24 cellular contexts compared by ENCODE assay signal in the genomic region with DNA sequence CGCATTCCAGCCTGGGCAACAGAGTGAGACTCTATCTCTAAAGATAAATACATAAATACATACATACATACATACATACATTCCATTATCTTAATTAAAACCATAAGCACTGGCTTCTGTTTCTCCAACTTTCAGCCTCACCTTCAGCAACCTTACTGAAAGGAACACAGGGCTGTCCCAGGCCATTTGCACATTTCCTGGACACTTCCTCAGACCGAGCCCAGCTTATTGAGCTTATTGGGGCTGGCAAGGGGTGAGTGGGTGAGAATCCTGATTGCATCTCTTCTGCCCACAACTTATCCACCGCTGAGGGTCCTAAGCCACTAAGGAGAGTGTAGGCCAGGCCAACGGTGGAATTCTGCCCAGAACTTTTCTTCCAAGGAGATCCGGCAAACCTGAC.
"Had no signal": no experiment of that assay in that cellular context is flagged by ENCODE, and none has a peak within 500 bp of the region (broad histone marks: within the 10 kb centered on the region; RNA-seq: fewer than 3 reads in every experiment).

No MANE protein-coding gene starts in this region.

- H3K4me3 ChIP-seq: breast epithelium had no signal

- DNase-seq: activated B cell treated with CpG ODN at 0.5 μM for 24 hours; activated CD4-positive, alpha-beta T cell treated with anti-CD3 and anti-CD28 coated beads for 1 hour; activated CD4-positive, alpha-beta T cell treated with anti-CD3 and anti-CD28 coated beads, Interleukin-2, amount 10 ng/mL, durations not matched to agents 24 days and 14 days; activated CD4-positive, alpha-beta T cell treated with anti-CD3 and anti-CD28 coated beads, Interleukin-2, amount 50 U/mL, for 48 hours; activated CD8-positive, alpha-beta memory T cell treated with anti-CD3 and anti-CD28 coated beads, Interleukin-2, amount 10 ng/mL, durations not matched to agents 7 days and 5 days; activated effector memory CD4-positive, alpha-beta T cell treated with Interleukin-2 at 50 U/mL for 16 hours; activated naive CD4-positive, alpha-beta T cell; activated T-cell treated with anti-CD3 and anti-CD28 coated beads, Interleukin-2, amount 50 U/mL, for 24 hours; central memory CD4-positive, alpha-beta T cell; Kasumi-1; NCI-H1105 treated with DMSO at 0.1 percent for 48 hours; NCI-H1436 treated with DMSO at 0.1 percent for 48 hours; NCI-H187; NCI-H2081; NCI-H510A treated with DMSO at 0.1 percent for 48 hours; NCI-H69; NK-92 treated with Interleukin-12 subunit alpha and Interleukin-12 subunit beta, amount 100 ng/mL, for 24 hours; PC-3; SHP77 treated with DMSO at 0.1 percent for 48 hours; T1000 had no signal

- ATAC-seq: activated CD8-positive, alpha-beta memory T cell treated with anti-CD3 and anti-CD28 coated beads, Interleukin-2, amount 10 ng/mL, durations not matched to agents 7 days and 5 days; PC-3 had no signal

- H3K36me3 ChIP-seq: breast epithelium had no signal

- H3K27me3 ChIP-seq: breast epithelium had no signal

- H3K4me1 ChIP-seq: breast epithelium had no signal

- H3K4me1 Mint-ChIP-seq: activated naive CD4-positive, alpha-beta T cell treated with anti-CD3 and anti-CD28 coated beads, Interleukin-2, amount 50 U/mL, for 24 hours had no signal

- H3K27ac ChIP-seq: breast epithelium had no signal

- H3K27ac Mint-ChIP-seq: activated B cell treated with CpG ODN at 0.5 μM for 24 hours; activated CD8-positive, alpha-beta memory T cell treated with anti-CD3 and anti-CD28 coated beads, Interleukin-2, amount 10 ng/mL, durations not matched to agents 7 days and 5 days; activated naive CD4-positive, alpha-beta T cell treated with anti-CD3 and anti-CD28 coated beads, Interleukin-2, amount 50 U/mL, for 24 hours; activated T-cell treated with anti-CD3 and anti-CD28 coated beads, Interleukin-2, amount 50 U/mL, for 24 hours; activated T-helper 1 cell treated with anti-CD3 and anti-CD28 coated beads, Interleukin-12 subunit alpha, Interleukin-12 subunit beta, Interleukin-2, Interleukin-4 antibody, amounts not matched to agents 30 ng/mL and 10 ng/mL and 1 ng/mL, durations not matched to agents 14 hours and 24 hours and 36 hours; T-helper 1 cell treated with Interleukin-12 subunit alpha and Interleukin-12 subunit beta and Interleukin-4 antibody, amounts not matched to agents 30 μg/mL and 1 μg/mL, for 36 hours had no signal

- H3K36me3 Mint-ChIP-seq: activated CD8-positive, alpha-beta memory T cell treated with anti-CD3 and anti-CD28 coated beads, Interleukin-2, amount 10 ng/mL, durations not matched to agents 7 days and 5 days; activated naive CD4-positive, alpha-beta T cell treated with anti-CD3 and anti-CD28 coated beads, Interleukin-2, amount 50 U/mL, for 24 hours had no signal

- H3K9me3 ChIP-seq: breast epithelium had no signal

- H3K27me3 Mint-ChIP-seq: activated B cell treated with CpG ODN at 0.5 μM for 24 hours; activated naive CD4-positive, alpha-beta T cell treated with anti-CD3 and anti-CD28 coated beads, Interleukin-2, amount 50 U/mL, for 24 hours; activated T-cell treated with anti-CD3 and anti-CD28 coated beads, Interleukin-2, amount 50 U/mL, for 24 hours had no signal

- H3K4me3 Mint-ChIP-seq: activated CD4-positive, alpha-beta T cell treated with anti-CD3 and anti-CD28 coated beads, Interleukin-2, amount 10 ng/mL, durations not matched to agents 24 days and 14 days; activated CD8-positive, alpha-beta memory T cell treated with anti-CD3 and anti-CD28 coated beads, Interleukin-2, amount 10 ng/mL, durations not matched to agents 7 days and 5 days; activated naive CD4-positive, alpha-beta T cell treated with anti-CD3 and anti-CD28 coated beads, Interleukin-2, amount 50 U/mL, for 24 hours; activated T-cell treated with anti-CD3 and anti-CD28 coated beads, Interleukin-2, amount 50 U/mL, for 24 hours; activated T-helper 1 cell treated with anti-CD3 and anti-CD28 coated beads, Interleukin-12 subunit alpha, Interleukin-12 subunit beta, Interleukin-2, Interleukin-4 antibody, amounts not matched to agents 30 ng/mL and 10 ng/mL and 1 ng/mL, durations not matched to agents 14 hours and 24 hours and 36 hours; T-helper 1 cell treated with Interleukin-12 subunit alpha and Interleukin-12 subunit beta and Interleukin-4 antibody, amounts not matched to agents 30 μg/mL and 1 μg/mL, for 36 hours had no signal

- H3K9me3 Mint-ChIP-seq: activated B cell treated with CpG ODN at 0.5 μM for 24 hours; activated CD4-positive, alpha-beta T cell treated with anti-CD3 and anti-CD28 coated beads, Interleukin-2, amount 10 ng/mL, durations not matched to agents 24 days and 14 days; activated naive CD4-positive, alpha-beta T cell treated with anti-CD3 and anti-CD28 coated beads, Interleukin-2, amount 50 U/mL, for 24 hours; activated T-cell treated with anti-CD3 and anti-CD28 coated beads, Interleukin-2, amount 50 U/mL, for 24 hours; activated T-helper 1 cell treated with anti-CD3 and anti-CD28 coated beads, Interleukin-12 subunit alpha, Interleukin-12 subunit beta, Interleukin-2, Interleukin-4 antibody, amounts not matched to agents 30 ng/mL and 10 ng/mL and 1 ng/mL, durations not matched to agents 14 hours and 24 hours and 36 hours; T-helper 1 cell treated with Interleukin-12 subunit alpha and Interleukin-12 subunit beta and Interleukin-4 antibody, amounts not matched to agents 30 μg/mL and 1 μg/mL, for 36 hours had no signal
